ENCODE assay signal across 8 cellular contexts in genomic region chr6:26595669-26596269, GRCh38. TPM values are rescaled to one million over a fixed set of nuclear protein-coding genes. Genes with fewer than 3 reads are reported as not detected.
DNase-seq lines count a peak whose midpoint lies in the region; ATAC-seq, FAIRE-seq and TF ChIP-seq lines count a peak whose summit lies in the region.

No MANE protein-coding gene starts in this region.

- peak; percentile 88 for TF ChIP-seq CTCF in BE2C (IDR thresholded peaks at IDR 0.05; ENCODE audit: low read depth, low read length)
- peak; percentile 83 to 99 (median 96) for TF ChIP-seq CTCF in dorsolateral prefrontal cortex (IDR thresholded peaks at IDR 0.05 in 54 of 56, conservative IDR thresholded peaks at IDR 0.05 in 2 of 56; ENCODE audit: low read depth in 1 of 56, partially characterized antibody in 56 of 56)
- peak; percentile 93 to 98 (median 98) for TF ChIP-seq CTCF in right lobe of liver (IDR thresholded peaks at IDR 0.05)

- H3K36me3 ChIP-seq in BE2C (peaks cover 22% of the 10 kb centered on the region), right lobe of liver (peaks cover 0 to 19% (median 6%) of the 10 kb centered on the region in 4 donors)

- peak; percentile 53 for ATAC-seq in HG03520 (IDR thresholded peaks at IDR 0.05; ENCODE audit: unreplicated experiment)
- peak; percentile 86 to 91 (median 90) for ATAC-seq in right lobe of liver

- peak overlapping the region in 58 of 59 donors; percentile 2 to 97 (median 90) for H3K27ac ChIP-seq in dorsolateral prefrontal cortex
- peak overlapping the region; percentile 73 to 88 (median 88) for H3K27ac ChIP-seq in right lobe of liver

- intact Hi-C loops in dorsolateral prefrontal cortex (cut with DNase I): loop anchor here (1.0 to 10.0 kb wide), 8 partner anchors 23 to 1299 kb away; a partner anchor contains a TSS
- intact Hi-C loops in right lobe of liver (cut with DNase I): no loop called here

- H3K27me3 ChIP-seq in BE2C (no peaks in the 10 kb centered on the region), dorsolateral prefrontal cortex (peaks cover 0 to 27% (median 4%) of the 10 kb centered on the region in 45 donors), right lobe of liver (peaks cover 6 to 11% of the 10 kb centered on the region in 2 donors)

- H3K9me3 ChIP-seq in BE2C (no peaks in the 10 kb centered on the region), right lobe of liver (peaks cover 0 to 2% (median 0%) of the 10 kb centered on the region in 4 donors)

- WGBS in right lobe of liver (ENCODE audit: insufficient coverage, low coverage, low lambda C conversion rate, missing lambda C conversion rate): under 1% methylated on average over 39 of the region's 39 CpGs

- no peak for TF ChIP-seq POLR2A in right lobe of liver (IDR thresholded peaks at IDR 0.05)

- peak overlapping the region; percentile 97 for H3K4me3 ChIP-seq in BE2C (ENCODE audit: low read depth, low read length)
- peak overlapping the region; percentile 68 to 100 (median 95) for H3K4me3 ChIP-seq in dorsolateral prefrontal cortex
- peak overlapping the region; percentile 27 to 97 (median 96) for H3K4me3 ChIP-seq in right lobe of liver

- H3K4me1 ChIP-seq in BE2C (no peaks in the 10 kb centered on the region), right lobe of liver (peaks cover 0 to 9% (median 2%) of the 10 kb centered on the region in 4 donors)

- DNase-seq in BE2C (peak; percentile 96), GM19239 (ENCODE audit: insufficient read length, low spot score) (no peak), NCI-H526 (lab: John Stamatoyannopoulos, UW) (peak; percentile 85 to 97), dorsolateral prefrontal cortex (peak; percentile 89 to 95 (median 92)), right lobe of liver (peak; percentile 93)
- peak; percentile 86 for DNase-seq in activated CD4-positive, alpha-beta T cell treated with anti-CD3 and anti-CD28 coated beads, Interleukin-2, amount 50 U/mL, for 1 hour
- peak; percentile 88 to 89 for DNase-seq in stimulated activated CD4-positive, alpha-beta T cell treated with anti-CD3 and anti-CD28 coated beads, Interleukin-2, amount 100 ng/mL, for 48 hours

- FAIRE-seq in GM19239 (lab: Jason Lieb, UNC): peak; percentile 98

RNA-seq across cellular contexts. Expression of gene ABT1, which starts 1.0 kb away (rescaled TPM):
- polyA plus RNA-seq in BE2C (2012; ENCODE audit: insufficient read depth, insufficient read length, low read depth): 65.8 TPM
- total RNA-seq in dorsolateral prefrontal cortex (10 to 100 TPM in 9 of 120 experiments, 1 to 10 TPM in 111; 5.9 to 11.3 (median 8.3) TPM), right lobe of liver (1 to 10 TPM; 5.0 to 9.2 (median 7.0) TPM)

RNA-seq across cellular contexts. Expression of gene HMGN4, which starts 57.6 kb away (rescaled TPM):
- polyA plus RNA-seq in BE2C (2012; ENCODE audit: insufficient read depth, insufficient read length, low read depth): 59.1 TPM
- total RNA-seq in dorsolateral prefrontal cortex: 10 to 100 TPM; 16.9 to 48.3 (median 28.5) TPM
- total RNA-seq in right lobe of liver: 10 to 100 TPM in 3 of 6 experiments, 1 to 10 TPM in 3; 5.8 to 13.2 (median 9.1) TPM

Comparison
In these comparisons a context has a peak if more than half of its experiments do, and no peak if none do; other contexts are left out.
1. intact Hi-C loops: an anchor here in dorsolateral prefrontal cortex (1.0 to 10.0 kb wide); none called in right lobe of liver.